1 cellular context compared by ENCODE assay signal in the genomic region with DNA sequence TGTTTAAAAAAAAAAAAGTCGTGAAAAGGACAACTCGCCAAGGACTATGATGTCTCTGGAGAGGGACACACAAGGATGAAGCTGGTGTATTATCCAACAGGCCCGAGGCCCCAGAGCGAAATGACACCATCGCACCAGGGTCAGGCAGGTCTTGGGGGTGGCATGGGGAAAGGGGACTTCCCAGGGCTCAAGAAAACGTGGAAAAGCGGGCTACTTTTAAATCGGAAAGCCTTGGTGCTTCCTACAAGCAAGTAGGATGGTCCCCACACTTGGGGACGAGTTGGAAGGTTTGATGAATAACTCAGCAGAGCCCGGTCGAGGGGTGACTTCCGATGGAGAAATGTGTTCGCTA.
TF ChIP-seq lines count a peak whose summit lies in the region.

No MANE protein-coding gene starts in this region.

TF ChIP-seq in HepG2, 621 proteins besides CTCF, POLR2A, EP300 and RAD21 (continued from another document):
- TF ChIP-seq MLLT10 (CRISPR knock-in tag; IDR thresholded peaks at IDR 0.05) (no peak), JUNB (CRISPR knock-in tag; IDR thresholded peaks at IDR 0.05; ENCODE audit: borderline replicate concordance) (no peak), GATAD2A (CRISPR knock-in tag; IDR thresholded peaks at IDR 0.05) (no peak), ZNF431 (CRISPR knock-in tag; IDR thresholded peaks at IDR 0.05; ENCODE audit: borderline replicate concordance, low read depth) (0 out of 2 replicates have a peak, but pooled peaks have one; percentile 39), HNF4A (CRISPR knock-in tag; IDR thresholded peaks at IDR 0.05) (no peak), ZNF558 (CRISPR knock-in tag; IDR thresholded peaks at IDR 0.05; ENCODE audit: borderline replicate concordance) (0 out of 2 replicates have a peak, but pooled peaks have one; percentile 18), ZC3H4 (CRISPR knock-in tag; IDR thresholded peaks at IDR 0.05; ENCODE audit: borderline replicate concordance) (peak; percentile 77; the same call in 1 of the 2 replicates), ZFAT (CRISPR knock-in tag; conservative IDR thresholded peaks at IDR 0.05) (no peak), ZNF775 (CRISPR knock-in tag; IDR thresholded peaks at IDR 0.05; ENCODE audit: borderline replicate concordance) (no peak), ZNF737 (CRISPR knock-in tag; IDR thresholded peaks at IDR 0.05; ENCODE audit: borderline replicate concordance) (0 out of 2 replicates have a peak, but pooled peaks have one; percentile 14), ZNF841 (CRISPR knock-in tag; IDR thresholded peaks at IDR 0.05; ENCODE audit: borderline replicate concordance) (no peak), MXD1 (CRISPR knock-in tag; IDR thresholded peaks at IDR 0.05) (no peak)
- TF ChIP-seq, protein P1, sequence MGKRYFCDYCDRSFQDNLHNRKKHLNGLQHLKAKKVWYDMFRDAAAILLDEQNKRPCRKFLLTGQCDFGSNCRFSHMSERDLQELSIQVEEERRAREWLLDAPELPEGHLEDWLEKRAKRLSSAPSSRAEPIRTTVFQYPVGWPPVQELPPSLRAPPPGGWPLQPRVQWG (CRISPR knock-in tag; IDR thresholded peaks at IDR 0.05; ENCODE audit: borderline replicate concordance, low read depth): no peak
